ENCODE assay signal across 15 cellular contexts in the genomic region with DNA sequence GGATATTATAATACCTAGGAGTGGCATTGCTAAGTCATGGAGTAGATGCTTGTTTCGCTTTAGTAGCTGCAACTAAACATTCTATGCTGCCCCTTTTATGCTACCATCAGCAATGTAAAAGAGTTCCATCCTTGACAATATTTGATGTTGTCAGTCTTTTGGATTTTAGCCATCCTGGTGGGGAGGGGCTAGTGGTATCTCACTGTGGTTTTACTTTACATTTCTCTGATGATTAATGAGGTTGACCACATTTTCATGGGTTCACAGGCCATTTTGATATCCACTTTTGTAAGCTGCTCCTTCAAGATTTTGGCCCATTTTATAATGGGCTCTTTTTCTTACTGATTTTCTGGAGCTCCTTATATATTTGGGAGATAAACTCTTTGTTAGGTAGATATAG. TPM values are rescaled to one million over a fixed set of nuclear protein-coding genes. Genes with fewer than 3 reads are reported as not detected.
DNase-seq lines count a peak whose midpoint lies in the region; ATAC-seq and TF ChIP-seq lines count a peak whose summit lies in the region.
"Had no signal": no experiment of that assay in that cellular context is flagged by ENCODE, and none has a peak within 500 bp of the region (broad histone marks: within the 10 kb centered on the region; RNA-seq: fewer than 3 reads in every experiment).

No MANE protein-coding gene starts in this region.

- peak overlapping the region; percentile 70 for H3K4me3 Mint-ChIP-seq in activated CD4-positive, alpha-beta T cell treated with anti-CD3 and anti-CD28 coated beads, Interleukin-2, amount 10 ng/mL, durations not matched to agents 7 days and 5 days
- H3K4me3 Mint-ChIP-seq in activated T-helper 17 cell treated with anti-CD3 and anti-CD28 coated beads, Interleukin-2, amount 50 U/mL, for 72 hours = peak overlapping the region; percentile 63

- intact Hi-C loops in spleen (cut with DNase I; ENCODE audit: low total_unique reads) = no loop called here

- H3K9me3 ChIP-seq in spleen = no peaks in the 10 kb centered on the region
- H3K9me3 ChIP-seq: right lobe of liver had no signal

- peaks cover 0 to 17% (median 0%) of the 10 kb centered on the region in 7 donors for H3K27me3 ChIP-seq in spleen (replicated peaks in 1 of 7)
- H3K27me3 ChIP-seq: right lobe of liver had no signal

- peak overlapping the region in 7 of 8 donors; percentile 34 to 88 (median 76) for H3K27ac ChIP-seq in spleen
- H3K27ac ChIP-seq: HL-60, right lobe of liver had no signal

- peak overlapping the region in 1 of 8 donors; percentile 58 for H3K4me3 ChIP-seq in spleen
- H3K4me3 ChIP-seq: right lobe of liver had no signal

- TF ChIP-seq CTCF in spleen (IDR thresholded peaks at IDR 0.05 in 8 of 11, conservative IDR thresholded peaks at IDR 0.05 in 3 of 11) = no peak
- TF ChIP-seq CTCF in GM13977 (IDR thresholded peaks at IDR 0.05; ENCODE audit: extremely low read depth, insufficient read depth, missing control alignments) = no peak

- H3K4me1 Mint-ChIP-seq in activated CD4-positive, alpha-beta T cell treated with anti-CD3 and anti-CD28 coated beads, Interleukin-2, amount 10 ng/mL, durations not matched to agents 7 days and 5 days = peaks cover 28% of the 10 kb centered on the region
- peaks cover 28% of the 10 kb centered on the region for H3K4me1 Mint-ChIP-seq in activated T-helper 17 cell treated with anti-CD3 and anti-CD28 coated beads, Interleukin-2, amount 50 U/mL, for 72 hours

- H3K9me3 Mint-ChIP-seq in activated CD4-positive, alpha-beta T cell treated with anti-CD3 and anti-CD28 coated beads, Interleukin-2, amount 10 ng/mL, durations not matched to agents 7 days and 5 days = no peaks in the 10 kb centered on the region
- no peaks in the 10 kb centered on the region for H3K9me3 Mint-ChIP-seq in activated T-helper 17 cell treated with anti-CD3 and anti-CD28 coated beads, Interleukin-2, amount 50 U/mL, for 72 hours

- H3K36me3 Mint-ChIP-seq in activated CD4-positive, alpha-beta T cell treated with anti-CD3 and anti-CD28 coated beads, Interleukin-2, amount 10 ng/mL, durations not matched to agents 7 days and 5 days (ENCODE audit: low read depth) = no peaks in the 10 kb centered on the region
- no peaks in the 10 kb centered on the region for H3K36me3 Mint-ChIP-seq in activated T-helper 17 cell treated with anti-CD3 and anti-CD28 coated beads, Interleukin-2, amount 50 U/mL, for 72 hours (ENCODE audit: low read depth)

- peaks cover 25% of the 10 kb centered on the region for H3K27me3 Mint-ChIP-seq in activated CD4-positive, alpha-beta T cell treated with anti-CD3 and anti-CD28 coated beads, Interleukin-2, amount 10 ng/mL, durations not matched to agents 7 days and 5 days
- H3K27me3 Mint-ChIP-seq in activated T-helper 17 cell treated with anti-CD3 and anti-CD28 coated beads, Interleukin-2, amount 50 U/mL, for 72 hours = peaks cover 31% of the 10 kb centered on the region

- peaks cover 4 to 51% (median 31%) of the 10 kb centered on the region in 6 donors for H3K4me1 ChIP-seq in spleen
- H3K4me1 ChIP-seq: right lobe of liver had no signal

- in situ Hi-C loops in GM13977 (cut with MboI; ENCODE audit: low pct_unique_long_range_greater_than_20kb, low sequenced_read_pairs, unreplicated experiment) = no loop called here

- H3K27ac Mint-ChIP-seq in activated CD4-positive, alpha-beta T cell treated with anti-CD3 and anti-CD28 coated beads, Interleukin-2, amount 10 ng/mL, durations not matched to agents 7 days and 5 days = no peak overlapping the region
- H3K27ac Mint-ChIP-seq in activated T-helper 17 cell treated with anti-CD3 and anti-CD28 coated beads, Interleukin-2, amount 50 U/mL, for 72 hours = peak overlapping the region; percentile 88

- TF ChIP-seq POLR2A in spleen (IDR thresholded peaks at IDR 0.05) = no peak

- no peak for DNase-seq in activated CD4-positive, alpha-beta T cell treated with anti-CD3 and anti-CD28 coated beads, Interleukin-2, amount 10 ng/mL, durations not matched to agents 7 days and 5 days
- no peak for DNase-seq in activated CD4-positive, alpha-beta T cell treated with anti-CD3 and anti-CD28 coated beads, Interleukin-2, amount 50 U/mL, for 1 hour
- no peak for DNase-seq in spleen
- DNase-seq in GM13977 (ENCODE audit: low spot score) = no peak
- no peak for DNase-seq in C1 segment of cervical spinal cord (lab: John Stamatoyannopoulos, UW)
- no peak for DNase-seq in HUDEP-2 (lab: John Stamatoyannopoulos, UW; ENCODE audit: unreplicated experiment in 76 of 76)
- DNase-seq: NCI-H2029, NCI-H748 treated with DMSO at 0.1 percent for 48 hours, right lobe of liver, T1000 had no signal

- POLR2A ChIA-PET in activated CD4-positive, alpha-beta T cell treated with anti-CD3 and anti-CD28 coated beads, Interleukin-2, amount 10 ng/mL, durations not matched to agents 7 days and 5 days (lab: Charles Lee) = interaction anchor here (0.9 kb wide), 1 partner anchor 73 kb away, joined by 3 read pairs; no protein-coding TSS in a partner anchor

- 90 to 100% (median 95%) methylated on average over 1 of the region's 1 CpG for WGBS in spleen, 5 donors

- peak; percentile 15 for ATAC-seq in HG03175 (IDR thresholded peaks at IDR 0.05; ENCODE audit: unreplicated experiment)
- ATAC-seq in activated T-helper 17 cell treated with anti-CD3 and anti-CD28 coated beads, Interleukin-2, amount 50 U/mL, for 72 hours (replicated peaks) = peak; percentile 38

- CTCF ChIA-PET in activated CD4-positive, alpha-beta T cell treated with anti-CD3 and anti-CD28 coated beads, Interleukin-2, amount 10 ng/mL, durations not matched to agents 7 days and 5 days (lab: Charles Lee) = interaction anchor here (0.9 to 2.4 kb wide), 4 partner anchors 10 to 207 kb away, joined by 3 to 10 read pairs (median 4); no protein-coding TSS in a partner anchor

- H3K36me3 ChIP-seq in spleen = no peaks in the 10 kb centered on the region
- H3K36me3 ChIP-seq: right lobe of liver had no signal

RNA-seq across cellular contexts. Expression of a gene that starts 16.4 kb away (rescaled TPM):
- total RNA-seq in activated CD4-positive, alpha-beta T cell treated with anti-CD3 and anti-CD28 coated beads, Interleukin-2, amount 10 ng/mL, durations not matched to agents 7 days and 5 days = not detected
- total RNA-seq in activated T-helper 17 cell treated with anti-CD3 and anti-CD28 coated beads, Interleukin-2, amount 50 U/mL, for 72 hours = not detected
- 100 to 1,000 TPM in 2 of 7 donors, 10 to 100 TPM in 5; 18.6 to 163 (median 68.0) TPM for total RNA-seq in spleen
- 1 to 10 TPM; 1.2 to 5.6 (median 3.9) TPM for polyA plus RNA-seq in spleen
- total RNA-seq: LHCN-M2 had no signal
- polyA plus RNA-seq: neural cell had no signal

RNA-seq across cellular contexts. Expression of a gene that starts 41.2 kb away (rescaled TPM):
- total RNA-seq in activated CD4-positive, alpha-beta T cell treated with anti-CD3 and anti-CD28 coated beads, Interleukin-2, amount 10 ng/mL, durations not matched to agents 7 days and 5 days = 1 to 10 TPM; 8.7 to 8.8 TPM
- total RNA-seq in activated T-helper 17 cell treated with anti-CD3 and anti-CD28 coated beads, Interleukin-2, amount 50 U/mL, for 72 hours = 10 to 100 TPM in 1 of 2 donors, 1 to 10 TPM in 1; 9.2 to 33.6 TPM
- 10 to 100 TPM in 1 of 7 donors, 1 to 10 TPM in 5, not detected in 1; 2.5 to 14.0 (median 7.2) TPM for total RNA-seq in spleen
- 1 to 10 TPM; 1.2 to 3.7 (median 2.1) TPM for polyA plus RNA-seq in spleen
- polyA plus RNA-seq: neural cell had no signal

Comparison
In these comparisons a context has a peak if more than half of its experiments do, and no peak if none do; other contexts are left out.
1. RNA of a gene that starts 16.4 kb away (total RNA-seq): 18.6 to 163 TPM in spleen; not detected in activated CD4-positive, alpha-beta T cell treated with anti-CD3 and anti-CD28 coated beads, Interleukin-2, amount 10 ng/mL, durations not matched to agents 7 days and 5 days and not detected in activated T-helper 17 cell treated with anti-CD3 and anti-CD28 coated beads, Interleukin-2, amount 50 U/mL, for 72 hours; every median in the first group is over 10 times any median in the second.